12 cellular contexts compared by ENCODE assay signal in the genomic region with DNA sequence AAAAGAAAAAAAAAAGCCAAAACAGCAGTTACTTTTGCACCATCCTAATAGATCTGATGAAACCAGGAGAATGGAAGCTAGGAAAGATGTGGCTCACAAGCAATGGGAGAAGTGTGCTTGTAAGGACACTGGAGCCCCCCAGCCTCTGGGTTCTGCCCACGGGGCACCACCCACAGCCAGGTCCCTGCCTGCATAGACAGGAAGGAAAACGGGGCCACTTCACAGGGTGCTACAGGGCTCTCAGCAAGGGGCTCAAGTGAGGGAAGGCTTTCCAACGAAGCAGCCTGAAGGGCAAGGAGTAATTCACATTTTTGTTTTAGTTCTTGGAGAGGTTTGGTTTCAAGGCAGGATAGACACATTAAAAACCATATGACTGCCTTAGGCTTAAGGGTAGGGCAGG. TPM values are rescaled to one million over a fixed set of nuclear protein-coding genes. Genes with fewer than 3 reads are reported as not detected.
DNase-seq lines count a peak whose midpoint lies in the region; ATAC-seq and TF ChIP-seq lines count a peak whose summit lies in the region.
"Had no signal": no experiment of that assay in that cellular context is flagged by ENCODE, and none has a peak within 500 bp of the region (broad histone marks: within the 10 kb centered on the region; RNA-seq: fewer than 3 reads in every experiment).

No MANE protein-coding gene starts in this region.

- TF ChIP-seq CTCF in IMR-90 (conservative IDR thresholded peaks at IDR 0.05; ENCODE audit: low read depth, low read length), result no peak
- no peak for TF ChIP-seq CTCF in brain (conservative IDR thresholded peaks at IDR 0.05)
- TF ChIP-seq CTCF in osteocyte (IDR thresholded peaks at IDR 0.05), result no peak

- no peak overlapping the region for H3K9ac ChIP-seq in IMR-90 (ENCODE audit: low read depth, low read length)

- TF ChIP-seq POLR2A in IMR-90 (IDR thresholded peaks at IDR 0.05; ENCODE audit: low read depth, low read length), result no peak

- H4K91ac ChIP-seq in IMR-90 (ENCODE audit: insufficient read depth, low read depth, low read length), result no peak overlapping the region

- intact Hi-C loops in activated CD4-positive, alpha-beta T cell treated with anti-CD3 and anti-CD28 coated beads for 36 hours (cut with DNase I, micrococcal nuclease), result loop anchor here in 1 of 2 experiments (5.0 kb wide), 1 partner anchor 922 kb away; no protein-coding TSS in a partner anchor
- intact Hi-C loops in IMR-90 (cut with micrococcal nuclease), result loop anchor here (5.0 kb wide), 1 partner anchor 38 kb away; no protein-coding TSS in a partner anchor

- no peak overlapping the region for H3K23ac ChIP-seq in IMR-90 (ENCODE audit: low read depth, low read length)

- TF ChIP-seq RAD21 in IMR-90 (IDR thresholded peaks at IDR 0.05; ENCODE audit: low read length), result no peak

- peaks cover 58% of the 10 kb centered on the region for H3K9me1 ChIP-seq in IMR-90 (ENCODE audit: insufficient read depth, low read length)

- POLR2A ChIA-PET in activated CD4-positive, alpha-beta T cell treated with anti-CD3 and anti-CD28 coated beads for 36 hours (lab: Charles Lee), result no interaction called here
- POLR2A ChIA-PET in IMR-90 (lab: Charles Lee; ENCODE audit: unreplicated experiment), result no interaction called here

- in situ Hi-C loops in IMR-90 (cut with MboI; ENCODE audit: low sequenced_read_pairs), result no loop called here

- WGBS in IMR-90 (ENCODE audit: extremely low coverage in 2 of 2, insufficient read length in 1 of 2), 2 experiments, result no CpG with 5 or more reads among the region's 3 CpGs

- H3K4ac ChIP-seq in IMR-90 (ENCODE audit: low read depth, low read length), result no peak overlapping the region

- peaks cover 43% of the 10 kb centered on the region for H3K4me1 ChIP-seq in IMR-90 (ENCODE audit: control insufficient read depth, insufficient read depth, low read length)

- H3K36me3 Mint-ChIP-seq in activated CD4-positive, alpha-beta T cell treated with anti-CD3 and anti-CD28 coated beads for 36 hours (ENCODE audit: low read depth), result peaks cover 14% of the 10 kb centered on the region
- H3K36me3 Mint-ChIP-seq in brain, result peaks cover 6% of the 10 kb centered on the region
- no peaks in the 10 kb centered on the region for H3K36me3 Mint-ChIP-seq in osteocyte (ENCODE audit: unreplicated experiment)

- H3K27ac Mint-ChIP-seq in activated CD4-positive, alpha-beta T cell treated with anti-CD3 and anti-CD28 coated beads for 36 hours, result peak overlapping the region; percentile 92
- H3K27ac Mint-ChIP-seq in brain (peak overlapping the region in 4 of 5 experiments; percentile 13 to 87 (median 57)), osteocyte (ENCODE audit: unreplicated experiment) (peak overlapping the region; percentile 87)

- H3K4me3 Mint-ChIP-seq in activated CD4-positive, alpha-beta T cell treated with anti-CD3 and anti-CD28 coated beads for 36 hours, result no peak overlapping the region
- H3K4me3 Mint-ChIP-seq in brain (peak overlapping the region in 2 of 5 experiments; percentile 47 to 49), osteocyte (ENCODE audit: unreplicated experiment) (peak overlapping the region; percentile 38)

- H2BK120ac ChIP-seq in IMR-90 (ENCODE audit: low read depth, low read length), result no peak overlapping the region

- CTCF ChIA-PET in activated CD4-positive, alpha-beta T cell treated with anti-CD3 and anti-CD28 coated beads for 36 hours (lab: Charles Lee), result interaction anchor here (1.0 to 2.8 kb wide), 5 partner anchors 9 to 31 kb away, joined by 3 to 8 read pairs (median 4); no protein-coding TSS in a partner anchor
- CTCF ChIA-PET in IMR-90 (lab: Yijun Ruan, JAX), result interaction anchor here (0.6 kb wide), 1 partner anchor 124 kb away, joined by 3 read pairs; no protein-coding TSS in a partner anchor

- H2BK20ac ChIP-seq in IMR-90 (ENCODE audit: low read depth, low read length), result no peak overlapping the region

- no peak overlapping the region for H3K27ac ChIP-seq in IMR-90 (ENCODE audit: insufficient read depth, low read length)

- peaks cover 0 to 89% of the 10 kb centered on the region in 2 experiments; a peak in 3 of 4 replicates for H3K79me1 ChIP-seq in IMR-90 (ENCODE audit: low read depth in 1 of 2, low read length in 2 of 2)

- H3K18ac ChIP-seq in IMR-90 (ENCODE audit: low read depth, low read length), result no peak overlapping the region

- no peak overlapping the region for H2AK5ac ChIP-seq in IMR-90 (ENCODE audit: low read depth, low read length)

- peaks cover 98% of the 10 kb centered on the region for H3K4me1 Mint-ChIP-seq in activated CD4-positive, alpha-beta T cell treated with anti-CD3 and anti-CD28 coated beads for 36 hours
- H3K4me1 Mint-ChIP-seq in brain, result peaks cover 98% of the 10 kb centered on the region
- H3K4me1 Mint-ChIP-seq in osteocyte (ENCODE audit: unreplicated experiment), result peaks cover 94% of the 10 kb centered on the region

- no peak overlapping the region for H3K4me3 ChIP-seq in IMR-90 (ENCODE audit: insufficient read depth, low read depth, low read length)
- H3K4me3 ChIP-seq: SJCRH30 had no signal

- no peak for ATAC-seq in activated CD4-positive, alpha-beta T cell treated with anti-CD3 and anti-CD28 coated beads for 36 hours
- no peak for ATAC-seq in IMR-90 (ENCODE audit: low read depth)
- no peak for ATAC-seq in GM18502 (IDR thresholded peaks at IDR 0.05; ENCODE audit: poor library complexity, unreplicated experiment)
- ATAC-seq in GM19351 (IDR thresholded peaks at IDR 0.05; ENCODE audit: unreplicated experiment), result no peak
- ATAC-seq: sciatic nerve had no signal

- DNase-seq in activated CD4-positive, alpha-beta T cell treated with anti-CD3 and anti-CD28 coated beads for 36 hours, result no peak
- DNase-seq in activated CD4-positive, alpha-beta T cell treated with anti-CD3 and anti-CD28 coated beads for 1 hour, result no peak
- DNase-seq in IMR-90 (no peak), osteocyte (ENCODE audit: extremely low spot score, unreplicated experiment) (no peak), NCI-H1694 treated with DMSO at 0.1 percent for 48 hours (lab: John Stamatoyannopoulos, UW) (no peak)
- DNase-seq: NCI-H1092 had no signal

- H3K36me3 ChIP-seq in IMR-90 (ENCODE audit: control insufficient read depth, insufficient read depth, low read length), result no peaks in the 10 kb centered on the region
- H3K36me3 ChIP-seq: SJCRH30 had no signal

- no TSS peak for BruUV-seq in IMR-90 (replicated peaks; lab: Mats Ljungman, UMichigan)

- H4K5ac ChIP-seq in IMR-90 (ENCODE audit: low read depth, low read length), result no peak overlapping the region

- H2BK15ac ChIP-seq in IMR-90 (ENCODE audit: low read depth, low read length), result no peak overlapping the region

- dilution Hi-C loops in IMR-90 (cut with HindIII; ENCODE audit: low sequenced_read_pairs, unreplicated experiment), result no loop called here

- peaks cover 99% of the 10 kb centered on the region for H4K20me1 ChIP-seq in IMR-90 (ENCODE audit: insufficient read depth, low read length)

- no peaks in the 10 kb centered on the region for H3K9me3 Mint-ChIP-seq in activated CD4-positive, alpha-beta T cell treated with anti-CD3 and anti-CD28 coated beads for 36 hours (ENCODE audit: low read depth)
- H3K9me3 Mint-ChIP-seq in brain (peaks cover 0 to 2% (median 0%) of the 10 kb centered on the region in 5 experiments), osteocyte (ENCODE audit: unreplicated experiment) (no peaks in the 10 kb centered on the region)

- H4K8ac ChIP-seq in IMR-90 (ENCODE audit: low read depth in 2 of 2, low read length in 2 of 2), result no peak overlapping the region

- no peak overlapping the region for H3K4me2 ChIP-seq in IMR-90 (ENCODE audit: low read depth, low read length)

- H3K27me3 Mint-ChIP-seq in activated CD4-positive, alpha-beta T cell treated with anti-CD3 and anti-CD28 coated beads for 36 hours, result no peaks in the 10 kb centered on the region
- H3K27me3 Mint-ChIP-seq in brain, result no peaks in the 10 kb centered on the region
- H3K27me3 Mint-ChIP-seq in osteocyte (ENCODE audit: unreplicated experiment), result no peaks in the 10 kb centered on the region

- H3K27me3 ChIP-seq in IMR-90 (ENCODE audit: control insufficient read depth, insufficient read depth, low read length), result no peaks in the 10 kb centered on the region
- H3K27me3 ChIP-seq: SJCRH30 had no signal

- H3K9me3 ChIP-seq in IMR-90 (ENCODE audit: control insufficient read depth, insufficient read depth, low read length), result no peaks in the 10 kb centered on the region
- H3K9me3 ChIP-seq: SJCRH30 had no signal

- no peak overlapping the region for H3K56ac ChIP-seq in IMR-90 (ENCODE audit: extremely low read depth, insufficient read depth, low read length)

- no peak overlapping the region for H2BK5ac ChIP-seq in IMR-90 (ENCODE audit: low read depth, low read length, poor library complexity, severe bottlenecking)

- H2AK9ac ChIP-seq in IMR-90 (replicated peaks; ENCODE audit: low read depth, low read length, poor library complexity), result no peak overlapping the region

- no peak overlapping the region for H2AFZ ChIP-seq in IMR-90 (replicated peaks; ENCODE audit: low read length, poor library complexity)

- 0 out of 2 replicates have a peak overlapping the region, but pooled peaks have one; percentile 8 for H3K14ac ChIP-seq in IMR-90 (replicated peaks; ENCODE audit: low read depth, low read length)

TF ChIP-seq in IMR-90, 13 proteins besides CTCF, POLR2A, EP300 and RAD21 (continues in another document):
- no peak for TF ChIP-seq ELK1 (IDR thresholded peaks at IDR 0.05; ENCODE audit: borderline replicate concordance, low read depth, low read length)

RNA-seq across cellular contexts. Expression of gene BRD4, which starts 42.7 kb away (rescaled TPM):
- total RNA-seq in activated CD4-positive, alpha-beta T cell treated with anti-CD3 and anti-CD28 coated beads for 36 hours, result 100 to 1,000 TPM; 106 to 126 TPM
- total RNA-seq in IMR-90 (2012; rRNA removed) (7.0 and 7.2 TPM in 2 replicates), osteocyte (142 and 143 TPM in 2 replicates)
- polyA plus RNA-seq in IMR-90 (2012; rRNA removed) (19.9 and 21.1 TPM in 2 replicates), brain (ENCODE audit: insufficient read depth, low read depth, low replicate concordance) (46.0 TPM)
- polyA plus RNA-seq in IMR-90 (2012; cell fraction: cytosol; rRNA removed), result 9.0 and 15.0 TPM in 2 replicates
- polyA plus RNA-seq in IMR-90 (2012; cell fraction: nucleus; rRNA removed; ENCODE audit: low replicate concordance), result 29.5 and 41.2 TPM in 2 replicates

RNA-seq across cellular contexts. Expression of gene EPHX3, which starts 57.4 kb away (rescaled TPM):
- total RNA-seq in activated CD4-positive, alpha-beta T cell treated with anti-CD3 and anti-CD28 coated beads for 36 hours, result under 1 TPM in 1 of 2 experiments, not detected in 1; 0.09 TPM
- 0.18 TPM in 1 of 2 replicates, not detected in the other for total RNA-seq in IMR-90 (2012; rRNA removed)
- 0.12 and 0.16 TPM in 2 replicates for polyA plus RNA-seq in IMR-90 (2012; rRNA removed)
- polyA plus RNA-seq in IMR-90 (2012; cell fraction: cytosol; rRNA removed), result 0.08 and 0.09 TPM in 2 replicates
- 0.78 and 1.2 TPM in 2 replicates for polyA plus RNA-seq in IMR-90 (2012; cell fraction: nucleus; rRNA removed; ENCODE audit: low replicate concordance)
- polyA plus RNA-seq in brain (ENCODE audit: insufficient read depth, low read depth, low replicate concordance), result not detected
- not detected in 2 replicates for total RNA-seq in osteocyte
- total RNA-seq: myocyte, SJCRH30 had no signal

Comparison
In these comparisons a context has a peak if more than half of its experiments do, and no peak if none do; other contexts are left out.
1. RNA of gene BRD4, which starts 42.7 kb away (total RNA-seq): 142 to 143 TPM in osteocyte and 106 to 126 TPM in activated CD4-positive, alpha-beta T cell treated with anti-CD3 and anti-CD28 coated beads for 36 hours; 7.0 to 7.2 TPM in IMR-90; every median in the first group is over 10 times any median in the second.
2. Peak in every context shown above with its lines, with median percentiles within 50 percentile points of each other: H3K27ac Mint-ChIP-seq.